In the genomic region with DNA sequence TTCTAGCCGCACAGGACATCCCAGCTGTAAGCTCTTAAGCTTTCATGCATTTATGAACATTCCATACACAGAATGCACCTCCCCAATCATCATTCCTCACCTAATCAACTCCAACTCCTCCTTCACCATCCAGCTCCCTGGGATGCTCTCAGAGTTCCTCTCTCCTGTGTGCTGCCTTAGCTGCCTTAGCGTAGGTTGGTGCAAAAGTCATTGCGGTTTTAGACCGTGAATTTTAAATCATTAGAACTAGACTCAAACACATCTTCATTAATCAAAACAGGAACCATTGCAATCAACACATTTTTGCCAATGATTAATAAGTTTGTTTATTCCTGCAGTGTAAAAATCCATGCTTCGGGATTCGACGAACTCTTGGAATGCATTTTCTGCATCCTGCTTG, we compare ENCODE assay signal across 27 cellular contexts.
"Had no signal": no experiment of that assay in that cellular context is flagged by ENCODE, and none has a peak within 500 bp of the region (broad histone marks: within the 10 kb centered on the region; RNA-seq: fewer than 3 reads in every experiment).

No MANE protein-coding gene starts in this region.

- H3K27me3 ChIP-seq: adrenal gland, breast epithelium, cardiac muscle cell had no signal

- DNase-seq: activated CD4-positive, alpha-beta memory T cell treated with anti-CD3 and anti-CD28 coated beads for 36 hours; activated CD4-positive, alpha-beta T cell treated with anti-CD3 and anti-CD28 coated beads for 36 hours; activated CD4-positive, alpha-beta T cell treated with anti-CD3 and anti-CD28 coated beads, Interleukin-2, amount 10 ng/mL, durations not matched to agents 24 days and 14 days; activated CD4-positive, CD25-positive, alpha-beta regulatory T cell; activated CD4-positive, CD25-positive, alpha-beta regulatory T cell treated with anti-CD3 and anti-CD28 coated beads, Interleukin-2, amount 50 U/mL, for 72 hours; activated CD8-positive, alpha-beta memory T cell treated with anti-CD3 and anti-CD28 coated beads, Interleukin-2, amount 10 ng/mL, durations not matched to agents 7 days and 5 days; activated CD8-positive, alpha-beta memory T cell treated with anti-CD3 and anti-CD28 coated beads, Interleukin-2, amount 50 U/mL, for 4 hours; activated CD8-positive, alpha-beta T cell treated with anti-CD3 and anti-CD28 coated beads, Interleukin-2, amount 10 ng/mL, durations not matched to agents 7 days and 5 days; activated effector memory CD4-positive, alpha-beta T cell treated with anti-CD3 and anti-CD28 coated beads, Interleukin-2, amount 50 U/mL, for 16 hours; activated naive CD4-positive, alpha-beta T cell treated with anti-CD3 and anti-CD28 coated beads for 36 hours; activated naive CD8-positive, alpha-beta T cell treated with anti-CD3 and anti-CD28 coated beads for 36 hours; activated naive CD8-positive, alpha-beta T cell treated with anti-CD3 and anti-CD28 coated beads, Interleukin-2, amount 50 U/mL, for 24 hours; activated T-cell treated with anti-CD3 and anti-CD28 coated beads, Interleukin-2, amount 50 U/mL, for 1 hour; activated T-cell treated with anti-CD3 and anti-CD28 coated beads, Interleukin-2, amount 50 U/mL, for 48 hours; adrenal gland; amygdala; cortex of kidney; dermis blood vessel endothelial cell; effector CD8-positive, alpha-beta T cell; esophagus squamous epithelium; foreskin melanocyte; T-helper 2 cell had no signal

- H3K27ac ChIP-seq: adrenal gland, ascending aorta, breast epithelium, cardiac muscle cell, epithelial cell of prostate, esophagus squamous epithelium, gastroesophageal sphincter had no signal
